Comparison of ENCODE assay signal across 8 cellular contexts in genomic region chr2:121356058-121356640, GRCh38.
DNase-seq lines count a peak whose midpoint lies in the region; ATAC-seq, FAIRE-seq and TF ChIP-seq lines count a peak whose summit lies in the region.

No MANE protein-coding gene starts in this region.

- H3K27me3 ChIP-seq in keratinocyte (ENCODE audit: control insufficient read depth, extremely low read depth, insufficient read depth, low read length), result no peaks in the 10 kb centered on the region
- H3K27me3 ChIP-seq in testis, result no peaks in the 10 kb centered on the region

- POLR2A ChIA-PET in activated CD4-positive, alpha-beta T cell treated with anti-CD3 and anti-CD28 coated beads for 36 hours (lab: Charles Lee), result no interaction called here

- H3K4me3 ChIP-seq in keratinocyte (ENCODE audit: control insufficient read depth in 2 of 3, extremely low read depth in 1 of 3, insufficient read depth in 2 of 3, low read depth in 1 of 3, low read length in 3 of 3), result no peak overlapping the region
- H3K4me3 ChIP-seq in testis, result no peak overlapping the region

- peaks cover 4% of the 10 kb centered on the region for H3K9me1 ChIP-seq in keratinocyte (ENCODE audit: control insufficient read depth, extremely low read depth, insufficient read depth, low read length)

- peaks cover 31 to 34% of the 10 kb centered on the region in 2 experiments for H3K36me3 ChIP-seq in keratinocyte (ENCODE audit: control insufficient read depth in 2 of 2, extremely low read depth in 1 of 2, insufficient read depth in 2 of 2, low read length in 2 of 2)
- H3K36me3 ChIP-seq in testis (ENCODE audit: low read depth, missing control alignments), result no peaks in the 10 kb centered on the region

- H2AFZ ChIP-seq in keratinocyte (ENCODE audit: control insufficient read depth, low read length), result no peak overlapping the region

- H3K9me3 ChIP-seq in keratinocyte (ENCODE audit: control insufficient read depth, low read depth, low read length) (no peaks in the 10 kb centered on the region), testis (no peaks in the 10 kb centered on the region)

- H3K36me3 Mint-ChIP-seq in activated CD4-positive, alpha-beta T cell treated with anti-CD3 and anti-CD28 coated beads for 36 hours (ENCODE audit: low read depth), result peaks cover 25% of the 10 kb centered on the region

- H3K27ac Mint-ChIP-seq in activated CD4-positive, alpha-beta T cell treated with anti-CD3 and anti-CD28 coated beads for 36 hours, result no peak overlapping the region

- peak; percentile 47 for DNase-seq in activated CD4-positive, alpha-beta T cell treated with anti-CD3 and anti-CD28 coated beads for 36 hours
- DNase-seq in activated CD4-positive, alpha-beta T cell treated with anti-CD3 and anti-CD28 coated beads for 1 hour, result no peak
- DNase-seq in HPDE6-E6E7 (ENCODE audit: extremely low spot score) (peak; percentile 37), NCI-H526 (lab: John Stamatoyannopoulos, UW) (peak; percentile 28 to 80), brain pericyte (ENCODE audit: low read depth, low spot score) (peak; percentile 33), keratinocyte (ENCODE audit: low read depth, low spot score) (peak; percentile 15), testis (peak; percentile 68)

- FAIRE-seq in keratinocyte (lab: Jason Lieb, UNC), result peak; percentile 78

- no peak overlapping the region for H3K9ac ChIP-seq in keratinocyte (ENCODE audit: control insufficient read depth, extremely low read depth, insufficient read depth, low read length)

- no peak for TF ChIP-seq POLR2A in testis (IDR thresholded peaks at IDR 0.05)

- peak; percentile 68 for ATAC-seq in activated CD4-positive, alpha-beta T cell treated with anti-CD3 and anti-CD28 coated beads for 36 hours
- ATAC-seq in HG03045 (IDR thresholded peaks at IDR 0.05; ENCODE audit: unreplicated experiment), result no peak

- H3K27ac ChIP-seq in keratinocyte (ENCODE audit: control insufficient read depth, insufficient read depth, low read length) (no peak overlapping the region), testis (no peak overlapping the region)

- H3K4me1 Mint-ChIP-seq in activated CD4-positive, alpha-beta T cell treated with anti-CD3 and anti-CD28 coated beads for 36 hours, result peaks cover 9% of the 10 kb centered on the region

- dilution Hi-C loops in keratinocyte (cut with MboI; ENCODE audit: extremely low pct_ligation_motif_present, low sequenced_read_pairs), result no loop called here

- peaks cover 13% of the 10 kb centered on the region for H3K4me1 ChIP-seq in keratinocyte (ENCODE audit: control insufficient read depth, extremely low read depth, insufficient read depth, low read length)
- peaks cover 2% of the 10 kb centered on the region for H3K4me1 ChIP-seq in testis

- H4K20me1 ChIP-seq in keratinocyte (ENCODE audit: control insufficient read depth, extremely low read depth, insufficient read depth, low read length), result peaks cover 6% of the 10 kb centered on the region

- H3K79me2 ChIP-seq in keratinocyte (ENCODE audit: control insufficient read depth, insufficient read depth, low read length), result no peaks in the 10 kb centered on the region

- WGBS in testis, 2 donors, result 52 to 59% methylated on average over 9 of the region's 9 CpGs

- H3K4me3 Mint-ChIP-seq in activated CD4-positive, alpha-beta T cell treated with anti-CD3 and anti-CD28 coated beads for 36 hours, result no peak overlapping the region

- CTCF ChIA-PET in activated CD4-positive, alpha-beta T cell treated with anti-CD3 and anti-CD28 coated beads for 36 hours (lab: Charles Lee), result interaction anchor here (0.6 to 3.5 kb wide), 22 partner anchors 10 to 1112 kb away, joined by 3 to 18 read pairs (median 3); no protein-coding TSS in a partner anchor

- H3K9me3 Mint-ChIP-seq in activated CD4-positive, alpha-beta T cell treated with anti-CD3 and anti-CD28 coated beads for 36 hours (ENCODE audit: low read depth), result no peaks in the 10 kb centered on the region

- H3K27me3 Mint-ChIP-seq in activated CD4-positive, alpha-beta T cell treated with anti-CD3 and anti-CD28 coated beads for 36 hours, result no peaks in the 10 kb centered on the region

- TF ChIP-seq CTCF in keratinocyte (optimal IDR thresholded peaks at IDR 0.05 in 1 of 3, IDR thresholded peaks at IDR 0.05 in 1 of 3, conservative IDR thresholded peaks at IDR 0.05 in 1 of 3; ENCODE audit: extremely low read depth in 1 of 3, insufficient read depth in 2 of 3, low read length in 3 of 3), result peak; percentile 58 to 73 (median 66)
- TF ChIP-seq CTCF in testis (IDR thresholded peaks at IDR 0.05), result peak; percentile 43 to 64 (median 57)

- intact Hi-C loops in activated CD4-positive, alpha-beta T cell treated with anti-CD3 and anti-CD28 coated beads for 36 hours (cut with DNase I, micrococcal nuclease), result loop anchor here (1.0 to 5.0 kb wide), 2 partner anchors 259 to 271 kb away; no protein-coding TSS in a partner anchor
- intact Hi-C loops in testis (cut with DNase I; ENCODE audit: low total_unique reads), result loop anchor here (5.0 kb wide), 1 partner anchor 264 kb away; no protein-coding TSS in a partner anchor

- no peak overlapping the region for H3K4me2 ChIP-seq in keratinocyte (ENCODE audit: control insufficient read depth, extremely low read depth, insufficient read depth, low read depth, low read length)
